In genomic region chr4:82462415-82462831, GRCh38 we compare ENCODE assay signal across 8 cellular contexts. TPM values are rescaled to one million over a fixed set of nuclear protein-coding genes. Genes with fewer than 3 reads are reported as not detected.
DNase-seq lines count a peak whose midpoint lies in the region; ATAC-seq and TF ChIP-seq lines count a peak whose summit lies in the region.

No MANE protein-coding gene starts in this region.

- 3 to 7% (median 4%) methylated on average over 7 of the region's 7 CpGs for WGBS in adrenal gland, 4 donors

- peaks cover 4 to 9% of the 10 kb centered on the region in 2 donors for H3K4me1 ChIP-seq in adrenal gland (replicated peaks in 1 of 2)

- TF ChIP-seq CTCF in GM12873 (IDR thresholded peaks at IDR 0.05; ENCODE audit: insufficient read depth, low read depth, low read length, missing control alignments) (peak; percentile 85), adrenal gland (IDR thresholded peaks at IDR 0.05) (peak; percentile 64 to 88 (median 80))

- H3K36me3 ChIP-seq in adrenal gland (replicated peaks in 1 of 2), result peaks cover 0 to 12% of the 10 kb centered on the region in 2 donors

- no peak for TF ChIP-seq POLR2A in adrenal gland (IDR thresholded peaks at IDR 0.05)

- DNase-seq in NCI-H1092 treated with DMSO at 0.1 percent for 48 hours (lab: John Stamatoyannopoulos, UW), result peak; percentile 75
- DNase-seq in SW480 (ENCODE audit: low spot score), result peak; percentile 58
- peak; percentile 86 to 99 (median 94) for DNase-seq in adrenal gland
- peak; percentile 85 for DNase-seq in left ventricle myocardium superior
- DNase-seq in sciatic nerve (ENCODE audit: low spot score), result peak; percentile 92
- no peak for DNase-seq in OCI-M2 (lab: John Stamatoyannopoulos, UW; ENCODE audit: unreplicated experiment)

- H3K27me3 ChIP-seq in adrenal gland, result no peaks in the 10 kb centered on the region

- H3K9me3 ChIP-seq in adrenal gland (replicated peaks in 1 of 3), result no peaks in the 10 kb centered on the region

- intact Hi-C loops in adrenal gland (cut with DNase I), result loop anchor here (10.0 kb wide), 1 partner anchor 282 kb away; no protein-coding TSS in a partner anchor
- intact Hi-C loops in left ventricle myocardium superior (cut with micrococcal nuclease), result loop anchor here (10.0 kb wide), 2 partner anchors 272 to 802 kb away; no protein-coding TSS in a partner anchor
- intact Hi-C loops in sciatic nerve (cut with DNase I), result loop anchor here (10.0 kb wide), 1 partner anchor 802 kb away; no protein-coding TSS in a partner anchor

- peak overlapping the region in 4 of 5 donors; percentile 0 to 70 (median 38) for H3K27ac ChIP-seq in adrenal gland

- H3K4me3 ChIP-seq in adrenal gland, result no peak overlapping the region

- ATAC-seq in HG02623 (IDR thresholded peaks at IDR 0.05; ENCODE audit: unreplicated experiment), result peak; percentile 84
- peak; percentile 91 for ATAC-seq in left ventricle myocardium superior
- peak; percentile 95 for ATAC-seq in sciatic nerve

RNA-seq across cellular contexts. Expression of gene ENOPH1, which starts 32.0 kb away (rescaled TPM):
- total RNA-seq in adrenal gland (10 to 100 TPM; 22.7 to 40.9 (median 29.2) TPM), left ventricle myocardium superior (14.5 TPM), sciatic nerve (30.0 TPM)
- 10 to 100 TPM; 44.4 to 65.7 (median 44.6) TPM for polyA plus RNA-seq in adrenal gland

RNA-seq across cellular contexts. Expression of gene HNRNPDL, which starts 32.2 kb away (rescaled TPM):
- total RNA-seq in adrenal gland (100 to 1,000 TPM in 6 of 8 donors, 10 to 100 TPM in 2; 76.2 to 202 (median 154) TPM), left ventricle myocardium superior (120 TPM), sciatic nerve (238 TPM)
- 100 to 1,000 TPM; 203 to 285 (median 205) TPM for polyA plus RNA-seq in adrenal gland
